Comparison of ENCODE assay signal across 15 cellular contexts in the genomic region with DNA sequence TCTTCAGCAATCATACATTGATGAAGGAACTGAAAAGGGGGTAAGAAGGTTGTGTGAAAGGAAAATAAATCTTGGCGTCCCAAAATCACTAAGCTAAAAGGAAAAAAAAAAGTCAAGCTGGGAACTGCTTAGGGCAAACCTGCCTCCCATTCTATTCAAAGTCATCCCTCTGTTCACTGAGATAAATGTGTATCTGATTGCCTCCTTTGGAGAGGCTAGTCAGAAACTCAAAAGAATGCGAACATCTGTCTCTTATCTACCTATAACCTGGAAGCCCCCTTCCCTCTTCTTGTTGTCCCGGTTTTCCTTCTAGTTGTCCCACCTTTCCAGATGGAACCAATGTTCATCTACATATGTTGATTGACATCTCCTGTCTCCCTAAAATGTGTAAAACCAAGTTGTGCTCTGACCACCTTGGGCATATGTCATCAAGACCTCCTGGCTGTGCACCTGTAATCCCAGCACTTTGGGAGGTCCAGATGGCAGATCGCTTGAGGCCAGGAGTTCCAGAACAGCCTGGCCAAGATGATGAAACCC. TPM values are rescaled to one million over a fixed set of nuclear protein-coding genes. Genes with fewer than 3 reads are reported as not detected.
A peak's percentile ranks its signal among the peaks of the same experiment; 100 is the strongest.
DNase-seq lines count a peak whose midpoint lies in the region; ATAC-seq and TF ChIP-seq lines count a peak whose summit lies in the region.
"Had no signal": no experiment of that assay in that cellular context is flagged by ENCODE, and none has a peak within 500 bp of the region (broad histone marks: within the 10 kb centered on the region; RNA-seq: fewer than 3 reads in every experiment).

No MANE protein-coding gene starts in this region.

- H3K27ac ChIP-seq in iPS-18a (ENCODE audit: low read length) = peak overlapping the region; percentile 39
- H3K27ac ChIP-seq in mammary epithelial cell (ENCODE audit: insufficient read depth, low read depth, low read length) = no peak overlapping the region
- H3K27ac ChIP-seq: RWPE1 had no signal

- 98% methylated on average over 4 of the region's 4 CpGs for WGBS in mammary epithelial cell (ENCODE audit: low coverage, missing lambda C conversion rate)

- H3K4me2 ChIP-seq in mammary epithelial cell (ENCODE audit: insufficient read depth, low read depth, low read length) = no peak overlapping the region

- H3K79me2 ChIP-seq in mammary epithelial cell (ENCODE audit: insufficient read depth, low read length) = no peaks in the 10 kb centered on the region

- H3K36me3 ChIP-seq in iPS-18a (ENCODE audit: control insufficient read depth, low read depth, low read length) (no peaks in the 10 kb centered on the region), mammary epithelial cell (ENCODE audit: insufficient read depth, low read length) (no peaks in the 10 kb centered on the region)
- H3K36me3 ChIP-seq: HAP-1 had no signal

- TF ChIP-seq CTCF in WTC11 (IDR thresholded peaks at IDR 0.05) = no peak
- TF ChIP-seq CTCF in mammary epithelial cell (conservative IDR thresholded peaks at IDR 0.05 in 1 of 2, IDR thresholded peaks at IDR 0.05 in 1 of 2; ENCODE audit: extremely low read depth in 1 of 2, insufficient read depth in 1 of 2, low read depth in 1 of 2, low read length in 2 of 2) = no peak

- H3K9ac ChIP-seq in iPS-18a (ENCODE audit: low read length) = peak overlapping the region; percentile 4
- no peak overlapping the region for H3K9ac ChIP-seq in mammary epithelial cell (ENCODE audit: insufficient read depth, low read length)

- CTCF ChIA-PET in WTC11 (lab: Charles Lee) (no interaction called here), mammary epithelial cell (lab: Charles Lee; ENCODE audit: low non-redundant PET) (no interaction called here)

- in situ Hi-C loops in mammary epithelial cell (cut with MboI; ENCODE audit: low sequenced_read_pairs in 2 of 2) = no loop called here

- H3K4me3 ChIP-seq in iPS-18a (ENCODE audit: low read length) = no peak overlapping the region
- no peak overlapping the region for H3K4me3 ChIP-seq in mammary epithelial cell (replicated peaks in 1 of 3; ENCODE audit: insufficient read depth in 1 of 3, low read depth in 2 of 3, low read length in 3 of 3)
- H3K4me3 ChIP-seq: HAP-1 had no signal

- intact Hi-C loops in mammary epithelial cell (cut with micrococcal nuclease) = no loop called here

- no peaks in the 10 kb centered on the region for H3K36me3 Mint-ChIP-seq in activated naive CD4-positive, alpha-beta T cell treated with anti-CD3 and anti-CD28 coated beads, Interleukin-2, amount 50 U/mL, for 72 hours
- no peaks in the 10 kb centered on the region for H3K36me3 Mint-ChIP-seq in WTC11

- H3K4me1 ChIP-seq in iPS-18a (ENCODE audit: control insufficient read depth, low read depth, low read length) = peaks cover 20% of the 10 kb centered on the region
- H3K4me1 ChIP-seq in mammary epithelial cell (ENCODE audit: insufficient read depth, low read length) = no peaks in the 10 kb centered on the region

- H3K27me3 Mint-ChIP-seq in WTC11 (ENCODE audit: low read depth) = no peaks in the 10 kb centered on the region

- no peak for DNase-seq in activated naive CD4-positive, alpha-beta T cell treated with anti-CD3 and anti-CD28 coated beads, Interleukin-2, amount 50 U/mL, for 72 hours (ENCODE audit: low spot score in 2 of 2)
- no peak for DNase-seq in activated naive CD4-positive, alpha-beta T cell (lab: John Stamatoyannopoulos, UW)
- DNase-seq in WTC11 (ENCODE audit: low spot score) (no peak), mammary epithelial cell (no peak)
- DNase-seq: NCI-H2029, NCI-H2227 treated with DMSO at 0.1 percent for 48 hours, NCI-H69, SHP77 had no signal

- no peaks in the 10 kb centered on the region for H4K20me1 ChIP-seq in mammary epithelial cell (ENCODE audit: insufficient read depth, low read length)

- H3K9me3 ChIP-seq in iPS-18a (ENCODE audit: control insufficient read depth, low read depth, low read length) (no peaks in the 10 kb centered on the region), mammary epithelial cell (replicated peaks; ENCODE audit: insufficient read depth, low read length) (no peaks in the 10 kb centered on the region)
- H3K9me3 ChIP-seq: HAP-1 had no signal

- H3K27ac Mint-ChIP-seq in activated naive CD4-positive, alpha-beta T cell treated with anti-CD3 and anti-CD28 coated beads, Interleukin-2, amount 50 U/mL, for 72 hours = peak overlapping the region; percentile 6 to 52
- peak overlapping the region; percentile 98 for H3K27ac Mint-ChIP-seq in WTC11

- dilution Hi-C loops in mammary epithelial cell (cut with HindIII; ENCODE audit: low sequenced_read_pairs) = no loop called here

- no peak for ATAC-seq in activated naive CD4-positive, alpha-beta T cell treated with anti-CD3 and anti-CD28 coated beads, Interleukin-2, amount 50 U/mL, for 72 hours
- ATAC-seq in WTC11 (no peak), HG02870 (IDR thresholded peaks at IDR 0.05; ENCODE audit: unreplicated experiment) (no peak), HG03045 (IDR thresholded peaks at IDR 0.05; ENCODE audit: unreplicated experiment) (no peak)
- ATAC-seq: HepG2, Panc1 had no signal

- POLR2A ChIA-PET in WTC11 (lab: Charles Lee) = no interaction called here

- no peaks in the 10 kb centered on the region for H3K9me3 Mint-ChIP-seq in activated naive CD4-positive, alpha-beta T cell treated with anti-CD3 and anti-CD28 coated beads, Interleukin-2, amount 50 U/mL, for 72 hours
- H3K9me3 Mint-ChIP-seq in WTC11 = no peaks in the 10 kb centered on the region; the same call in 1 of the 2 replicates

- H2AFZ ChIP-seq in mammary epithelial cell (ENCODE audit: low read depth, low read length) = no peak overlapping the region

- no TSS peak for BruUV-seq in mammary epithelial cell (replicated peaks; lab: Mats Ljungman, UMichigan)

- H3K4me1 Mint-ChIP-seq in WTC11 = peaks cover 49% of the 10 kb centered on the region

- no peak overlapping the region for H3K4me3 Mint-ChIP-seq in WTC11

- H3K27me3 ChIP-seq in iPS-18a (ENCODE audit: control insufficient read depth, insufficient read depth, low read length) (no peaks in the 10 kb centered on the region), mammary epithelial cell (ENCODE audit: insufficient read depth, low read length) (no peaks in the 10 kb centered on the region)

TF ChIP-seq in WTC11, 78 proteins besides CTCF, POLR2A, EP300 and RAD21:
- no peak for TF ChIP-seq CBFB (CRISPR knock-in tag; IDR thresholded peaks at IDR 0.05; ENCODE audit: low read depth)
- no peak for TF ChIP-seq ZBTB21 (CRISPR knock-in tag; IDR thresholded peaks at IDR 0.05; ENCODE audit: borderline replicate concordance)
- TF ChIP-seq, protein P1, sequence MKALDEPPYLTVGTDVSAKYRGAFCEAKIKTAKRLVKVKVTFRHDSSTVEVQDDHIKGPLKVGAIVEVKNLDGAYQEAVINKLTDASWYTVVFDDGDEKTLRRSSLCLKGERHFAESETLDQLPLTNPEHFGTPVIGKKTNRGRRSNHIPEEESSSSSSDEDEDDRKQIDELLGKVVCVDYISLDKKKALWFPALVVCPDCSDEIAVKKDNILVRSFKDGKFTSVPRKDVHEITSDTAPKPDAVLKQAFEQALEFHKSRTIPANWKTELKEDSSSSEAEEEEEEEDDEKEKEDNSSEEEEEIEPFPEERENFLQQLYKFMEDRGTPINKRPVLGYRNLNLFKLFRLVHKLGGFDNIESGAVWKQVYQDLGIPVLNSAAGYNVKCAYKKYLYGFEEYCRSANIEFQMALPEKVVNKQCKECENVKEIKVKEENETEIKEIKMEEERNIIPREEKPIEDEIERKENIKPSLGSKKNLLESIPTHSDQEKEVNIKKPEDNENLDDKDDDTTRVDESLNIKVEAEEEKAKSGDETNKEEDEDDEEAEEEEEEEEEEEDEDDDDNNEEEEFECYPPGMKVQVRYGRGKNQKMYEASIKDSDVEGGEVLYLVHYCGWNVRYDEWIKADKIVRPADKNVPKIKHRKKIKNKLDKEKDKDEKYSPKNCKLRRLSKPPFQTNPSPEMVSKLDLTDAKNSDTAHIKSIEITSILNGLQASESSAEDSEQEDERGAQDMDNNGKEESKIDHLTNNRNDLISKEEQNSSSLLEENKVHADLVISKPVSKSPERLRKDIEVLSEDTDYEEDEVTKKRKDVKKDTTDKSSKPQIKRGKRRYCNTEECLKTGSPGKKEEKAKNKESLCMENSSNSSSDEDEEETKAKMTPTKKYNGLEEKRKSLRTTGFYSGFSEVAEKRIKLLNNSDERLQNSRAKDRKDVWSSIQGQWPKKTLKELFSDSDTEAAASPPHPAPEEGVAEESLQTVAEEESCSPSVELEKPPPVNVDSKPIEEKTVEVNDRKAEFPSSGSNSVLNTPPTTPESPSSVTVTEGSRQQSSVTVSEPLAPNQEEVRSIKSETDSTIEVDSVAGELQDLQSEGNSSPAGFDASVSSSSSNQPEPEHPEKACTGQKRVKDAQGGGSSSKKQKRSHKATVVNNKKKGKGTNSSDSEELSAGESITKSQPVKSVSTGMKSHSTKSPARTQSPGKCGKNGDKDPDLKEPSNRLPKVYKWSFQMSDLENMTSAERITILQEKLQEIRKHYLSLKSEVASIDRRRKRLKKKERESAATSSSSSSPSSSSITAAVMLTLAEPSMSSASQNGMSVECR (CRISPR knock-in tag; IDR thresholded peaks at IDR 0.05; ENCODE audit: borderline replicate concordance) = no peak
- no peak for TF ChIP-seq ZNF138 (CRISPR knock-in tag; conservative IDR thresholded peaks at IDR 0.05)

RNA-seq across cellular contexts. Expression of a gene that starts 53.1 kb away (rescaled TPM):
- 10 to 100 TPM; 58.1 to 86.0 TPM for total RNA-seq in activated naive CD4-positive, alpha-beta T cell treated with anti-CD3 and anti-CD28 coated beads, Interleukin-2, amount 50 U/mL, for 72 hours
- total RNA-seq in WTC11 (2021) (78.1 to 91.4 TPM (median 79.9 TPM) in 3 replicates), mammary epithelial cell (10 to 100 TPM; 21.0 to 21.3 TPM)
- 10.9 TPM for polyA plus RNA-seq in mammary epithelial cell
- polyA minus RNA-seq in mammary epithelial cell = 13.7 TPM
